Comparison of ENCODE assay signal across 15 cellular contexts in the genomic region with DNA sequence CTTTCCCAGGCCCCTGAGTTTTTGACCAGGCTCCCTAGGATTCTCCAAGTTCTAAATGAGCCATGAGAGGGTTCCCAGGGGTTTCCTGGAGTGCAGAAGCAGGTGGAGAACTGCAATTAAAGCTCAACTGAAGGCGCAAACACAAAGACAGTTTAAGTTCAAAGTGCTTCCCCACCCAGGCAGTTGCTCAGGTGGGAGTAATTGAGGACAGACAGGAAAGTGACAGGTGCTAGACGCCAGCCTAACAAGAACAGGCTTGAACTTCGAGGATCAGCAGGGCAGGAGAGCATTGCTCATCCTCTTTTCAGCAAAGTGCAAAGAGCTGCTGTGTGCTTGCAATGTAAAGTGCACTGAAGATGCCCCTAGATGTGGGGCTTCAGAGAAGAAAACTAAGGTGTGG.
"Had no signal": no experiment of that assay in that cellular context is flagged by ENCODE, and none has a peak within 500 bp of the region (broad histone marks: within the 10 kb centered on the region; RNA-seq: fewer than 3 reads in every experiment).

No MANE protein-coding gene starts in this region.

- H3K27ac ChIP-seq: adrenal gland, neutrophil, parathyroid adenoma, thyroid gland had no signal

- H3K9me3 Mint-ChIP-seq: activated B cell treated with CpG ODN at 0.5 μM for 24 hours; activated CD8-positive, alpha-beta T cell treated with anti-CD3 and anti-CD28 coated beads for 36 hours; activated naive CD4-positive, alpha-beta T cell treated with anti-CD3 and anti-CD28 coated beads, Interleukin-2, amount 50 U/mL, for 24 hours; activated T-cell treated with anti-CD3 and anti-CD28 coated beads, Interleukin-2, amount 50 U/mL, for 4 hours; stimulated activated memory B cell treated with anti-CD40 and anti-IgM and Interleukin-4, amounts not matched to agents 10 μg/mL and 1 μg/mL and 100 μg/mL, for 72 hours had no signal

- H3K27me3 ChIP-seq: adrenal gland, neutrophil, thyroid gland had no signal

- H3K36me3 ChIP-seq: adrenal gland, neutrophil, thyroid gland had no signal

- H3K27ac Mint-ChIP-seq: activated B cell treated with CpG ODN at 0.5 μM for 24 hours; activated CD8-positive, alpha-beta T cell treated with anti-CD3 and anti-CD28 coated beads for 36 hours; activated naive CD4-positive, alpha-beta T cell treated with anti-CD3 and anti-CD28 coated beads, Interleukin-2, amount 50 U/mL, for 24 hours; naive thymus-derived CD4-positive, alpha-beta T cell; stimulated activated memory B cell treated with anti-CD40 and anti-IgM and Interleukin-4, amounts not matched to agents 10 μg/mL and 1 μg/mL and 100 μg/mL, for 72 hours had no signal

- DNase-seq: activated B cell treated with CpG ODN at 0.5 μM for 24 hours; activated CD4-positive, alpha-beta T cell treated with anti-CD3 and anti-CD28 coated beads for 48 hours; activated CD8-positive, alpha-beta T cell treated with anti-CD3 and anti-CD28 coated beads for 36 hours; activated effector memory CD4-positive, alpha-beta T cell treated with Interleukin-2 at 50 U/mL for 16 hours; activated T-cell treated with anti-CD3 and anti-CD28 coated beads, Interleukin-2, amount 50 U/mL, for 4 hours; adrenal gland; mammary epithelial cell; naive thymus-derived CD4-positive, alpha-beta T cell; retina; stimulated activated CD4-positive, alpha-beta T cell treated with anti-CD3 and anti-CD28 coated beads, Interleukin-2, amount 100 ng/mL, for 48 hours; thyroid gland had no signal

- H3K4me3 Mint-ChIP-seq: activated B cell treated with CpG ODN at 0.5 μM for 24 hours; activated CD8-positive, alpha-beta T cell treated with anti-CD3 and anti-CD28 coated beads for 36 hours; activated naive CD4-positive, alpha-beta T cell treated with anti-CD3 and anti-CD28 coated beads, Interleukin-2, amount 50 U/mL, for 24 hours; activated T-cell treated with anti-CD3 and anti-CD28 coated beads, Interleukin-2, amount 50 U/mL, for 4 hours; naive thymus-derived CD4-positive, alpha-beta T cell; stimulated activated memory B cell treated with anti-CD40 and anti-IgM and Interleukin-4, amounts not matched to agents 10 μg/mL and 1 μg/mL and 100 μg/mL, for 72 hours had no signal

- H3K4me1 Mint-ChIP-seq: activated B cell treated with CpG ODN at 0.5 μM for 24 hours; activated naive CD4-positive, alpha-beta T cell treated with anti-CD3 and anti-CD28 coated beads, Interleukin-2, amount 50 U/mL, for 24 hours; naive thymus-derived CD4-positive, alpha-beta T cell; stimulated activated memory B cell treated with anti-CD40 and anti-IgM and Interleukin-4, amounts not matched to agents 10 μg/mL and 1 μg/mL and 100 μg/mL, for 72 hours had no signal

- H3K36me3 Mint-ChIP-seq: activated naive CD4-positive, alpha-beta T cell treated with anti-CD3 and anti-CD28 coated beads, Interleukin-2, amount 50 U/mL, for 24 hours; naive thymus-derived CD4-positive, alpha-beta T cell; stimulated activated memory B cell treated with anti-CD40 and anti-IgM and Interleukin-4, amounts not matched to agents 10 μg/mL and 1 μg/mL and 100 μg/mL, for 72 hours had no signal

- H3K4me3 ChIP-seq: adrenal gland, thyroid gland had no signal
